In genomic region chr16:66880288-66881013, GRCh38 we compare ENCODE assay signal across 8 cellular contexts. TPM values are rescaled to one million over a fixed set of nuclear protein-coding genes. Genes with fewer than 3 reads are reported as not detected.
A peak's percentile ranks its signal among the peaks of the same experiment; 100 is the strongest.
DNase-seq lines count a peak whose midpoint lies in the region; ATAC-seq, FAIRE-seq and TF ChIP-seq lines count a peak whose summit lies in the region.

A gene with protein sequence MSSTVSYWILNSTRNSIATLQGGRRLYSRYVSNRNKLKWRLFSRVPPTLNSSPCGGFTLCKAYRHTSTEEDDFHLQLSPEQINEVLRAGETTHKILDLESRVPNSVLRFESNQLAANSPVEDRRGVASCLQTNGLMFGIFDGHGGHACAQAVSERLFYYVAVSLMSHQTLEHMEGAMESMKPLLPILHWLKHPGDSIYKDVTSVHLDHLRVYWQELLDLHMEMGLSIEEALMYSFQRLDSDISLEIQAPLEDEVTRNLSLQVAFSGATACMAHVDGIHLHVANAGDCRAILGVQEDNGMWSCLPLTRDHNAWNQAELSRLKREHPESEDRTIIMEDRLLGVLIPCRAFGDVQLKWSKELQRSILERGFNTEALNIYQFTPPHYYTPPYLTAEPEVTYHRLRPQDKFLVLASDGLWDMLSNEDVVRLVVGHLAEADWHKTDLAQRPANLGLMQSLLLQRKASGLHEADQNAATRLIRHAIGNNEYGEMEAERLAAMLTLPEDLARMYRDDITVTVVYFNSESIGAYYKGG (plus strand): TSS chr16:66880515. CDS start chr16:66884285, 3,770 bp downstream.

- ATAC-seq in GM18870 (IDR thresholded peaks at IDR 0.05; ENCODE audit: unreplicated experiment) (peak; percentile 73), HG03108 (IDR thresholded peaks at IDR 0.05; ENCODE audit: unreplicated experiment) (peak; percentile 92)

- 0 to 1% (median 0%) methylated on average over 53 to 58 of the region's 58 CpGs for WGBS in small intestine, 3 donors

- FAIRE-seq in bronchial epithelial cell (lab: Jason Lieb, UNC): no peak
- no peak for FAIRE-seq in small intestine (lab: Jason Lieb, UNC)

- CTCF ChIA-PET in AG04449 (lab: Yijun Ruan, JAX): interaction anchor here (0.7 to 4.7 kb wide), 4 partner anchors 12 to 272 kb away, joined by 4 to 69 read pairs (median 20); no protein-coding TSS in a partner anchor

- H3K4me1 ChIP-seq in small intestine (ENCODE audit: control insufficient read depth in 2 of 2, insufficient read depth in 1 of 2, low read depth in 1 of 2, low read length in 1 of 2): peaks cover 3 to 8% of the 10 kb centered on the region in 2 donors

- H3K4me3 ChIP-seq in AG04449 (ENCODE audit: low read depth, low read length): peak within 1 kb of the TSS; percentile 96
- peak within 1 kb of the TSS; percentile 89 for H3K4me3 ChIP-seq in WI38 (ENCODE audit: low read depth, low read length)
- peak within 1 kb of the TSS; percentile 95 for H3K4me3 ChIP-seq in bronchial epithelial cell (ENCODE audit: low read depth, low read length)
- peak within 1 kb of the TSS; percentile 74 to 88 for H3K4me3 ChIP-seq in small intestine (ENCODE audit: low read depth in 1 of 2, low read length in 2 of 2)

- POLR2A ChIA-PET in AG04449 (lab: Yijun Ruan, JAX): interaction anchor here (0.9 kb wide), 1 partner anchor 39 kb away, joined by 3 read pairs; no protein-coding TSS in a partner anchor

- no peaks in the 10 kb centered on the region for H3K27me3 ChIP-seq in bronchial epithelial cell (ENCODE audit: control insufficient read depth, insufficient read depth, low read length)
- no peaks in the 10 kb centered on the region for H3K27me3 ChIP-seq in small intestine (ENCODE audit: control insufficient read depth in 2 of 2, insufficient read depth in 2 of 2, low read length in 2 of 2)

- peak within 1 kb of the TSS in 1 of 2 donors; percentile 64 for H3K27ac ChIP-seq in small intestine (ENCODE audit: low read depth in 1 of 2, low read length in 1 of 2)

- DNase-seq in AG04449 (ENCODE audit: low read depth, low spot score): peak; percentile 52
- peak; percentile 92 for DNase-seq in NCI-H2171 treated with DMSO at 0.1 percent for 48 hours (lab: John Stamatoyannopoulos, UW)
- peak; percentile 77 for DNase-seq in bronchial epithelial cell (ENCODE audit: low read depth)
- DNase-seq in iPS-NIHi11 (ENCODE audit: low spot score): peak; percentile 94
- peak; percentile 97 for DNase-seq in small intestine

- H3K36me3 ChIP-seq in bronchial epithelial cell (ENCODE audit: control insufficient read depth, insufficient read depth, low read length): peaks cover 6% of the 10 kb centered on the region
- peaks cover 7 to 13% of the 10 kb centered on the region in 2 donors for H3K36me3 ChIP-seq in small intestine (ENCODE audit: control insufficient read depth in 2 of 2, insufficient read depth in 2 of 2, low read length in 2 of 2)

- no peaks in the 10 kb centered on the region for H3K9me3 ChIP-seq in small intestine (ENCODE audit: control insufficient read depth, low read depth)

- TF ChIP-seq CTCF in AG04449 (IDR thresholded peaks at IDR 0.05; ENCODE audit: insufficient read depth, low read length, missing control alignments) (no peak), WI38 (IDR thresholded peaks at IDR 0.05; ENCODE audit: low read depth, low read length) (no peak), bronchial epithelial cell (IDR thresholded peaks at IDR 0.05; ENCODE audit: insufficient read depth, low read length, severe bottlenecking) (no peak)

RNA-seq across cellular contexts. Expression of the gene that starts here (rescaled TPM):
- 6.3 and 9.0 TPM in 2 replicates for total RNA-seq in bronchial epithelial cell
- 1 to 10 TPM; 1.6 to 6.0 (median 2.7) TPM for polyA plus RNA-seq in small intestine
